Comparison of ENCODE assay signal across 10 cellular contexts in genomic region chr14:89773151-89773550, GRCh38.
DNase-seq lines count a peak whose midpoint lies in the region; ATAC-seq and TF ChIP-seq lines count a peak whose summit lies in the region.
"Had no signal": no experiment of that assay in that cellular context is flagged by ENCODE, and none has a peak within 500 bp of the region (broad histone marks: within the 10 kb centered on the region; RNA-seq: fewer than 3 reads in every experiment).

No MANE protein-coding gene starts in this region.

- no peak overlapping the region for H2BK5ac ChIP-seq in trophoblast cell (ENCODE audit: low read depth, low read length, poor library complexity)

- intact Hi-C loops in activated T-helper 1 cell treated with anti-CD3 and anti-CD28 coated beads, Interleukin-12 subunit alpha, Interleukin-12 subunit beta, Interleukin-2, Interleukin-4 antibody, amounts not matched to agents 30 ng/mL and 10 ng/mL and 1 ng/mL, durations not matched to agents 14 hours and 24 hours and 36 hours (cut with micrococcal nuclease), result loop anchor here (2.0 kb wide), 1 partner anchor 470 kb away; no protein-coding TSS in a partner anchor

- no peak overlapping the region for H4K91ac ChIP-seq in trophoblast cell (ENCODE audit: low read depth, low read length)

- TF ChIP-seq CTCF in GM12864 (IDR thresholded peaks at IDR 0.05; ENCODE audit: low read depth, low read length, missing control alignments), result no peak

- no peak overlapping the region for H3K9ac ChIP-seq in trophoblast cell (ENCODE audit: low read length)

- no peak overlapping the region for H3K27ac ChIP-seq in trophoblast cell (ENCODE audit: low read depth, low read length)
- H3K27ac ChIP-seq: esophagus squamous epithelium had no signal

- peaks cover 11 to 15% of the 10 kb centered on the region in 2 experiments for H3K4me1 ChIP-seq in trophoblast cell (ENCODE audit: control insufficient read depth in 1 of 2, insufficient read depth in 2 of 2, low read length in 2 of 2)

- H3K9me3 Mint-ChIP-seq in activated T-helper 1 cell treated with anti-CD3 and anti-CD28 coated beads, Interleukin-12 subunit alpha, Interleukin-12 subunit beta, Interleukin-2, Interleukin-4 antibody, amounts not matched to agents 30 ng/mL and 10 ng/mL and 1 ng/mL, durations not matched to agents 14 hours and 24 hours and 36 hours, result no peaks in the 10 kb centered on the region

- no peak overlapping the region for H2BK120ac ChIP-seq in trophoblast cell (ENCODE audit: insufficient read depth, low read length, poor library complexity)

- H3K4me3 ChIP-seq in GM12864 (ENCODE audit: low read depth, low read length) (peak overlapping the region; percentile 24), trophoblast cell (ENCODE audit: low read depth, low read length) (no peak overlapping the region)
- H3K4me3 ChIP-seq: esophagus squamous epithelium had no signal

- peaks cover 26% of the 10 kb centered on the region for H3K27me3 Mint-ChIP-seq in activated T-helper 1 cell treated with anti-CD3 and anti-CD28 coated beads, Interleukin-12 subunit alpha, Interleukin-12 subunit beta, Interleukin-2, Interleukin-4 antibody, amounts not matched to agents 30 ng/mL and 10 ng/mL and 1 ng/mL, durations not matched to agents 14 hours and 24 hours and 36 hours (ENCODE audit: insufficient read depth)

- no peak overlapping the region for H3K4ac ChIP-seq in trophoblast cell (ENCODE audit: low read depth, low read length)

- no peak overlapping the region for H3K27ac Mint-ChIP-seq in activated T-helper 1 cell treated with anti-CD3 and anti-CD28 coated beads, Interleukin-12 subunit alpha, Interleukin-12 subunit beta, Interleukin-2, Interleukin-4 antibody, amounts not matched to agents 30 ng/mL and 10 ng/mL and 1 ng/mL, durations not matched to agents 14 hours and 24 hours and 36 hours

- H3K79me1 ChIP-seq in trophoblast cell (ENCODE audit: low read length), result peaks cover 5% of the 10 kb centered on the region

- no peak overlapping the region for H3K4me2 ChIP-seq in trophoblast cell (ENCODE audit: low read length)

- no peak overlapping the region for H4K8ac ChIP-seq in trophoblast cell (ENCODE audit: low read depth, low read length)

- peak; percentile 62 for DNase-seq in GM12864 (ENCODE audit: low read depth)
- no peak for DNase-seq in activated T-helper 1 cell treated with anti-CD3 and anti-CD28 coated beads, Interleukin-12 subunit alpha, Interleukin-12 subunit beta, Interleukin-2, Interleukin-4 antibody, amounts not matched to agents 30 ng/mL and 10 ng/mL and 1 ng/mL, durations not matched to agents 14 hours and 24 hours and 36 hours (ENCODE audit: low spot score)
- DNase-seq in NOMO-1 treated with dmso at 0.1 percent for 144 hours (lab: John Stamatoyannopoulos, UW; ENCODE audit: unreplicated experiment), result no peak
- DNase-seq in mucosa of gallbladder (ENCODE audit: low spot score), result no peak
- no peak for DNase-seq in ACHN
- no peak for DNase-seq in trophoblast cell
- DNase-seq: NCI-H2029 had no signal

- no peak overlapping the region for H4K12ac ChIP-seq in trophoblast cell (ENCODE audit: low read depth, low read length)

- no peak overlapping the region for H3K14ac ChIP-seq in trophoblast cell (ENCODE audit: low read length)

- no peak overlapping the region for H2AFZ ChIP-seq in trophoblast cell (ENCODE audit: insufficient read depth, low read length, poor library complexity)

- no peaks in the 10 kb centered on the region for H3K9me3 ChIP-seq in trophoblast cell (ENCODE audit: insufficient read depth, low read depth, low read length)
- H3K9me3 ChIP-seq: esophagus squamous epithelium had no signal

- H3K4me1 Mint-ChIP-seq in activated T-helper 1 cell treated with anti-CD3 and anti-CD28 coated beads, Interleukin-12 subunit alpha, Interleukin-12 subunit beta, Interleukin-2, Interleukin-4 antibody, amounts not matched to agents 30 ng/mL and 10 ng/mL and 1 ng/mL, durations not matched to agents 14 hours and 24 hours and 36 hours (ENCODE audit: low read depth), result peaks cover 17% of the 10 kb centered on the region

- no peaks in the 10 kb centered on the region for H3K36me3 Mint-ChIP-seq in activated T-helper 1 cell treated with anti-CD3 and anti-CD28 coated beads, Interleukin-12 subunit alpha, Interleukin-12 subunit beta, Interleukin-2, Interleukin-4 antibody, amounts not matched to agents 30 ng/mL and 10 ng/mL and 1 ng/mL, durations not matched to agents 14 hours and 24 hours and 36 hours (ENCODE audit: low read depth)

- in situ Hi-C loops in ACHN (cut with HindIII; ENCODE audit: low pct_ligation_motif_present, low pct_unique_long_range_greater_than_20kb, low sequenced_read_pairs), result no loop called here

- H3K36me3 ChIP-seq in trophoblast cell (ENCODE audit: control insufficient read depth in 1 of 2, insufficient read depth in 2 of 2, low read length in 2 of 2), result no peaks in the 10 kb centered on the region
- H3K36me3 ChIP-seq: esophagus squamous epithelium had no signal

- ATAC-seq in GM19452 (IDR thresholded peaks at IDR 0.05; ENCODE audit: unreplicated experiment) (peak; percentile 33), HG03103 (IDR thresholded peaks at IDR 0.05; ENCODE audit: low read depth, unreplicated experiment) (peak; percentile 44)

- H3K23ac ChIP-seq in trophoblast cell (ENCODE audit: low read length), result no peak overlapping the region

- no peak overlapping the region for H3K18ac ChIP-seq in trophoblast cell (ENCODE audit: low read length)

- no peaks in the 10 kb centered on the region for H3K79me2 ChIP-seq in trophoblast cell (ENCODE audit: control insufficient read depth, insufficient read depth, low read length, poor library complexity)

- H3K4me3 Mint-ChIP-seq in activated T-helper 1 cell treated with anti-CD3 and anti-CD28 coated beads, Interleukin-12 subunit alpha, Interleukin-12 subunit beta, Interleukin-2, Interleukin-4 antibody, amounts not matched to agents 30 ng/mL and 10 ng/mL and 1 ng/mL, durations not matched to agents 14 hours and 24 hours and 36 hours, result peak overlapping the region; percentile 45

- H3K27me3 ChIP-seq in trophoblast cell (ENCODE audit: insufficient read depth, low read length), result no peaks in the 10 kb centered on the region
- H3K27me3 ChIP-seq: esophagus squamous epithelium had no signal

- H2AK5ac ChIP-seq in trophoblast cell (ENCODE audit: low read length), result no peak overlapping the region

- WGBS in trophoblast cell (ENCODE audit: extremely low coverage, insufficient coverage, insufficient read length), result no CpG with 5 or more reads among the region's 7 CpGs

- no peak overlapping the region for H2BK12ac ChIP-seq in trophoblast cell (ENCODE audit: low read length)
